30 cellular contexts compared by ENCODE assay signal in genomic region chr6:114267897-114268296, GRCh38.
DNase-seq lines count a peak whose midpoint lies in the region; ATAC-seq and TF ChIP-seq lines count a peak whose summit lies in the region.
"Had no signal": no experiment of that assay in that cellular context is flagged by ENCODE, and none has a peak within 500 bp of the region (broad histone marks: within the 10 kb centered on the region; RNA-seq: fewer than 3 reads in every experiment).

No MANE protein-coding gene starts in this region.

- 91% methylated on average over 3 of the region's 3 CpGs for WGBS in esophagus muscularis mucosa

- H3K27me3 ChIP-seq in esophagus muscularis mucosa = no peaks in the 10 kb centered on the region
- H3K27me3 ChIP-seq in uterus = no peaks in the 10 kb centered on the region
- H3K27me3 ChIP-seq: breast epithelium, gastrocnemius medialis, MG63, neural progenitor cell had no signal

- no peak for TF ChIP-seq EP300 in esophagus muscularis mucosa (IDR thresholded peaks at IDR 0.05)

- no peak for TF ChIP-seq POLR2A in esophagus muscularis mucosa (IDR thresholded peaks at IDR 0.05; ENCODE audit: low read depth)
- TF ChIP-seq POLR2A in uterus (IDR thresholded peaks at IDR 0.05) = no peak

- H3K27ac ChIP-seq in esophagus muscularis mucosa (replicated peaks in 1 of 4) (no peak overlapping the region), uterus (no peak overlapping the region)
- H3K27ac ChIP-seq: A549, breast epithelium, gastrocnemius medialis, KMS-11, neural progenitor cell, parathyroid adenoma, skin epidermis had no signal

- H3K4me1 ChIP-seq in esophagus muscularis mucosa = no peaks in the 10 kb centered on the region
- no peaks in the 10 kb centered on the region for H3K4me1 ChIP-seq in uterus
- H3K4me1 ChIP-seq: A549, breast epithelium, gastrocnemius medialis, neural progenitor cell, parathyroid adenoma had no signal

- H3K4me3 ChIP-seq in esophagus muscularis mucosa (no peak overlapping the region), uterus (no peak overlapping the region)
- H3K4me3 ChIP-seq: A549, breast epithelium, gastrocnemius medialis, MG63, neural progenitor cell, skin epidermis had no signal

- intact Hi-C loops in esophagus muscularis mucosa (cut with DNase I) (no loop called here), uterus (cut with DNase I; ENCODE audit: low total_unique reads) (no loop called here)

- DNase-seq in esophagus muscularis mucosa (ENCODE audit: extremely low spot score) (no peak), uterus (no peak)
- DNase-seq in stimulated activated CD4-positive, alpha-beta T cell treated with anti-CD3 and anti-CD28 coated beads, Interleukin-4, amount 100 ng/mL, for 4 hours = no peak
- DNase-seq: activated CD4-positive, alpha-beta T cell treated with anti-CD3 and anti-CD28 coated beads, Interleukin-2, amount 10 ng/mL, durations not matched to agents 24 days and 14 days; activated CD8-positive, alpha-beta memory T cell treated with anti-CD3 and anti-CD28 coated beads for 24 hours; activated T-cell treated with anti-CD3 and anti-CD28 coated beads for 4 hours; AML-193; anterior cingulate cortex; CD4-positive, alpha-beta T cell; gastrocnemius medialis; GOT3; MG63; NCI-H1105 treated with DMSO at 0.1 percent for 48 hours; NCI-H187 treated with DMSO at 0.1 percent for 48 hours; NCI-H526; NK-92 treated with Interleukin-12 subunit alpha and Interleukin-12 subunit beta, amount 100 ng/mL, for 24 hours; retina; T-cell had no signal

- ATAC-seq in GM18502 (IDR thresholded peaks at IDR 0.05; ENCODE audit: poor library complexity, unreplicated experiment) (peak; percentile 75), GM19351 (IDR thresholded peaks at IDR 0.05; ENCODE audit: unreplicated experiment) (peak; percentile 59), HG02759 (IDR thresholded peaks at IDR 0.05; ENCODE audit: unreplicated experiment) (peak; percentile 81), HG03442 (IDR thresholded peaks at IDR 0.05; ENCODE audit: unreplicated experiment) (peak; percentile 86), HG02623 (IDR thresholded peaks at IDR 0.05; ENCODE audit: unreplicated experiment) (no peak)
- ATAC-seq: A549, gastrocnemius medialis, T-cell, WTC11 had no signal

- H3K9me3 ChIP-seq in esophagus muscularis mucosa = no peaks in the 10 kb centered on the region
- H3K9me3 ChIP-seq in uterus = no peaks in the 10 kb centered on the region
- H3K9me3 ChIP-seq: A549, breast epithelium, gastrocnemius medialis, MG63 had no signal

- TF ChIP-seq CTCF in esophagus muscularis mucosa (IDR thresholded peaks at IDR 0.05) = no peak
- no peak for TF ChIP-seq CTCF in uterus (IDR thresholded peaks at IDR 0.05)

- H3K36me3 ChIP-seq in esophagus muscularis mucosa (no peaks in the 10 kb centered on the region), uterus (no peaks in the 10 kb centered on the region)
- H3K36me3 ChIP-seq: breast epithelium, gastrocnemius medialis, MG63, neural progenitor cell had no signal
